In the genomic region with DNA sequence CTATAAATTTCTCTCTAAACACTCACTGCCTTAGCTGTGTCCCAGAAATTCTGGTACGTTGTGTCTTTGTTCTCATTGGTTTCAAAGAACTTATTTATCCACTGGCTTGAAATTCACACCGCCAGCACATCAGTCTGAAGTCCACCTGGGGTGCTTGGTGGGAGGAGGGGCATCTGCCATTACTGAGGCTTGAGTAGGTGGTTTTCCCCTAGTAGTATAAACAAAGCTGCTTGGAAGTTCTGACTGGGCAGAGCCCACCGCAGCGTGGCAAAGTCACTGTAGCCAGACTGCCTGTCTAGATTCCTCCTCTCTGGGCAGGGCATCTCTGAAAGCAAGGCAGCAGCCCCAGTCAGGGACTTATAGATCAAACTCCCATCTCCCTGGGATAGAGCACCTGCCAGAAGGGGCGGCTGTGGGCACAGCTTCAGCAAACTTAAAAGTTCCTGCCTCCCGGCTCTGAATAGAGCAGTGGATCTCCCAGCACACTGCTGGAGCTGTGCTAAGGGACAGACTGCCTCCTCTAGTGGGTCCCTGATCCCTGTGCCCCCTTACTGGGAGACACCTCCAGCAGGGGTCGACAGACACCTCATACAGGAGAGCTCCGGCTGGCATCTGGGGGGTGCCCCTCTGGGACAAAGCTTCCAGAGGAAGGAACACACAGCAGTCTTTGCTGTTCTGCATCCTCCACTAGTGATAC, we compare ENCODE assay signal across 1 cellular context.
TF ChIP-seq lines count a peak whose summit lies in the region.

No MANE protein-coding gene starts in this region.

TF ChIP-seq in HepG2, 621 proteins besides CTCF, POLR2A, EP300 and RAD21 (continues in another document):
- no peak for TF ChIP-seq ZBTB1 (CRISPR knock-in tag; IDR thresholded peaks at IDR 0.05; ENCODE audit: borderline replicate concordance)
- TF ChIP-seq FOXA1 (IDR thresholded peaks at IDR 0.05): no peak
- TF ChIP-seq FOXA1 (CRISPR knock-in tag; IDR thresholded peaks at IDR 0.05): no peak
- TF ChIP-seq NR3C1 (CRISPR knock-in tag; IDR thresholded peaks at IDR 0.05): no peak
- TF ChIP-seq, protein P1, sequence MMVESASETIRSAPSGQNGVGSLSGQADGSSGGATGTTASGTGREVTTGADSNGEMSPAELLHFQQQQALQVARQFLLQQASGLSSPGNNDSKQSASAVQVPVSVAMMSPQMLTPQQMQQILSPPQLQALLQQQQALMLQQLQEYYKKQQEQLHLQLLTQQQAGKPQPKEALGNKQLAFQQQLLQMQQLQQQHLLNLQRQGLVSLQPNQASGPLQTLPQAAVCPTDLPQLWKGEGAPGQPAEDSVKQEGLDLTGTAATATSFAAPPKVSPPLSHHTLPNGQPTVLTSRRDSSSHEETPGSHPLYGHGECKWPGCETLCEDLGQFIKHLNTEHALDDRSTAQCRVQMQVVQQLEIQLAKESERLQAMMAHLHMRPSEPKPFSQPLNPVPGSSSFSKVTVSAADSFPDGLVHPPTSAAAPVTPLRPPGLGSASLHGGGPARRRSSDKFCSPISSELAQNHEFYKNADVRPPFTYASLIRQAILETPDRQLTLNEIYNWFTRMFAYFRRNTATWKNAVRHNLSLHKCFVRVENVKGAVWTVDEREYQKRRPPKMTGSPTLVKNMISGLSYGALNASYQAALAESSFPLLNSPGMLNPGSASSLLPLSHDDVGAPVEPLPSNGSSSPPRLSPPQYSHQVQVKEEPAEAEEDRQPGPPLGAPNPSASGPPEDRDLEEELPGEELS (CRISPR knock-in tag; IDR thresholded peaks at IDR 0.05): peak; percentile 74
- no peak for TF ChIP-seq TSC22D2 (CRISPR knock-in tag; IDR thresholded peaks at IDR 0.05; ENCODE audit: borderline replicate concordance)
- TF ChIP-seq, protein P2, sequence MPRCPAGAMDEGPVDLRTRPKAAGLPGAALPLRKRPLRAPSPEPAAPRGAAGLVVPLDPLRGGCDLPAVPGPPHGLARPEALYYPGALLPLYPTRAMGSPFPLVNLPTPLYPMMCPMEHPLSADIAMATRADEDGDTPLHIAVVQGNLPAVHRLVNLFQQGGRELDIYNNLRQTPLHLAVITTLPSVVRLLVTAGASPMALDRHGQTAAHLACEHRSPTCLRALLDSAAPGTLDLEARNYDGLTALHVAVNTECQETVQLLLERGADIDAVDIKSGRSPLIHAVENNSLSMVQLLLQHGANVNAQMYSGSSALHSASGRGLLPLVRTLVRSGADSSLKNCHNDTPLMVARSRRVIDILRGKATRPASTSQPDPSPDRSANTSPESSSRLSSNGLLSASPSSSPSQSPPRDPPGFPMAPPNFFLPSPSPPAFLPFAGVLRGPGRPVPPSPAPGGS (CRISPR knock-in tag; IDR thresholded peaks at IDR 0.05): no peak
- no peak for TF ChIP-seq ZNF430 (CRISPR knock-in tag; IDR thresholded peaks at IDR 0.05)
- TF ChIP-seq STAG1 (CRISPR knock-in tag; IDR thresholded peaks at IDR 0.05): peak; percentile 60
- no peak for TF ChIP-seq YEATS2 (CRISPR knock-in tag; IDR thresholded peaks at IDR 0.05; ENCODE audit: borderline replicate concordance)
- TF ChIP-seq, protein P3, sequence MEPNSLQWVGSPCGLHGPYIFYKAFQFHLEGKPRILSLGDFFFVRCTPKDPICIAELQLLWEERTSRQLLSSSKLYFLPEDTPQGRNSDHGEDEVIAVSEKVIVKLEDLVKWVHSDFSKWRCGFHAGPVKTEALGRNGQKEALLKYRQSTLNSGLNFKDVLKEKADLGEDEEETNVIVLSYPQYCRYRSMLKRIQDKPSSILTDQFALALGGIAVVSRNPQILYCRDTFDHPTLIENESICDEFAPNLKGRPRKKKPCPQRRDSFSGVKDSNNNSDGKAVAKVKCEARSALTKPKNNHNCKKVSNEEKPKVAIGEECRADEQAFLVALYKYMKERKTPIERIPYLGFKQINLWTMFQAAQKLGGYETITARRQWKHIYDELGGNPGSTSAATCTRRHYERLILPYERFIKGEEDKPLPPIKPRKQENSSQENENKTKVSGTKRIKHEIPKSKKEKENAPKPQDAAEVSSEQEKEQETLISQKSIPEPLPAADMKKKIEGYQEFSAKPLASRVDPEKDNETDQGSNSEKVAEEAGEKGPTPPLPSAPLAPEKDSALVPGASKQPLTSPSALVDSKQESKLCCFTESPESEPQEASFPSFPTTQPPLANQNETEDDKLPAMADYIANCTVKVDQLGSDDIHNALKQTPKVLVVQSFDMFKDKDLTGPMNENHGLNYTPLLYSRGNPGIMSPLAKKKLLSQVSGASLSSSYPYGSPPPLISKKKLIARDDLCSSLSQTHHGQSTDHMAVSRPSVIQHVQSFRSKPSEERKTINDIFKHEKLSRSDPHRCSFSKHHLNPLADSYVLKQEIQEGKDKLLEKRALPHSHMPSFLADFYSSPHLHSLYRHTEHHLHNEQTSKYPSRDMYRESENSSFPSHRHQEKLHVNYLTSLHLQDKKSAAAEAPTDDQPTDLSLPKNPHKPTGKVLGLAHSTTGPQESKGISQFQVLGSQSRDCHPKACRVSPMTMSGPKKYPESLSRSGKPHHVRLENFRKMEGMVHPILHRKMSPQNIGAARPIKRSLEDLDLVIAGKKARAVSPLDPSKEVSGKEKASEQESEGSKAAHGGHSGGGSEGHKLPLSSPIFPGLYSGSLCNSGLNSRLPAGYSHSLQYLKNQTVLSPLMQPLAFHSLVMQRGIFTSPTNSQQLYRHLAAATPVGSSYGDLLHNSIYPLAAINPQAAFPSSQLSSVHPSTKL (CRISPR knock-in tag; IDR thresholded peaks at IDR 0.05): peak; percentile 64
- TF ChIP-seq, protein P4, sequence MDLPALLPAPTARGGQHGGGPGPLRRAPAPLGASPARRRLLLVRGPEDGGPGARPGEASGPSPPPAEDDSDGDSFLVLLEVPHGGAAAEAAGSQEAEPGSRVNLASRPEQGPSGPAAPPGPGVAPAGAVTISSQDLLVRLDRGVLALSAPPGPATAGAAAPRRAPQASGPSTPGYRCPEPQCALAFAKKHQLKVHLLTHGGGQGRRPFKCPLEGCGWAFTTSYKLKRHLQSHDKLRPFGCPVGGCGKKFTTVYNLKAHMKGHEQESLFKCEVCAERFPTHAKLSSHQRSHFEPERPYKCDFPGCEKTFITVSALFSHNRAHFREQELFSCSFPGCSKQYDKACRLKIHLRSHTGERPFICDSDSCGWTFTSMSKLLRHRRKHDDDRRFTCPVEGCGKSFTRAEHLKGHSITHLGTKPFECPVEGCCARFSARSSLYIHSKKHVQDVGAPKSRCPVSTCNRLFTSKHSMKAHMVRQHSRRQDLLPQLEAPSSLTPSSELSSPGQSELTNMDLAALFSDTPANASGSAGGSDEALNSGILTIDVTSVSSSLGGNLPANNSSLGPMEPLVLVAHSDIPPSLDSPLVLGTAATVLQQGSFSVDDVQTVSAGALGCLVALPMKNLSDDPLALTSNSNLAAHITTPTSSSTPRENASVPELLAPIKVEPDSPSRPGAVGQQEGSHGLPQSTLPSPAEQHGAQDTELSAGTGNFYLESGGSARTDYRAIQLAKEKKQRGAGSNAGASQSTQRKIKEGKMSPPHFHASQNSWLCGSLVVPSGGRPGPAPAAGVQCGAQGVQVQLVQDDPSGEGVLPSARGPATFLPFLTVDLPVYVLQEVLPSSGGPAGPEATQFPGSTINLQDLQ (CRISPR knock-in tag; IDR thresholded peaks at IDR 0.05): no peak
- TF ChIP-seq PAF1 (CRISPR knock-in tag; IDR thresholded peaks at IDR 0.05): no peak
- TF ChIP-seq, protein P5, sequence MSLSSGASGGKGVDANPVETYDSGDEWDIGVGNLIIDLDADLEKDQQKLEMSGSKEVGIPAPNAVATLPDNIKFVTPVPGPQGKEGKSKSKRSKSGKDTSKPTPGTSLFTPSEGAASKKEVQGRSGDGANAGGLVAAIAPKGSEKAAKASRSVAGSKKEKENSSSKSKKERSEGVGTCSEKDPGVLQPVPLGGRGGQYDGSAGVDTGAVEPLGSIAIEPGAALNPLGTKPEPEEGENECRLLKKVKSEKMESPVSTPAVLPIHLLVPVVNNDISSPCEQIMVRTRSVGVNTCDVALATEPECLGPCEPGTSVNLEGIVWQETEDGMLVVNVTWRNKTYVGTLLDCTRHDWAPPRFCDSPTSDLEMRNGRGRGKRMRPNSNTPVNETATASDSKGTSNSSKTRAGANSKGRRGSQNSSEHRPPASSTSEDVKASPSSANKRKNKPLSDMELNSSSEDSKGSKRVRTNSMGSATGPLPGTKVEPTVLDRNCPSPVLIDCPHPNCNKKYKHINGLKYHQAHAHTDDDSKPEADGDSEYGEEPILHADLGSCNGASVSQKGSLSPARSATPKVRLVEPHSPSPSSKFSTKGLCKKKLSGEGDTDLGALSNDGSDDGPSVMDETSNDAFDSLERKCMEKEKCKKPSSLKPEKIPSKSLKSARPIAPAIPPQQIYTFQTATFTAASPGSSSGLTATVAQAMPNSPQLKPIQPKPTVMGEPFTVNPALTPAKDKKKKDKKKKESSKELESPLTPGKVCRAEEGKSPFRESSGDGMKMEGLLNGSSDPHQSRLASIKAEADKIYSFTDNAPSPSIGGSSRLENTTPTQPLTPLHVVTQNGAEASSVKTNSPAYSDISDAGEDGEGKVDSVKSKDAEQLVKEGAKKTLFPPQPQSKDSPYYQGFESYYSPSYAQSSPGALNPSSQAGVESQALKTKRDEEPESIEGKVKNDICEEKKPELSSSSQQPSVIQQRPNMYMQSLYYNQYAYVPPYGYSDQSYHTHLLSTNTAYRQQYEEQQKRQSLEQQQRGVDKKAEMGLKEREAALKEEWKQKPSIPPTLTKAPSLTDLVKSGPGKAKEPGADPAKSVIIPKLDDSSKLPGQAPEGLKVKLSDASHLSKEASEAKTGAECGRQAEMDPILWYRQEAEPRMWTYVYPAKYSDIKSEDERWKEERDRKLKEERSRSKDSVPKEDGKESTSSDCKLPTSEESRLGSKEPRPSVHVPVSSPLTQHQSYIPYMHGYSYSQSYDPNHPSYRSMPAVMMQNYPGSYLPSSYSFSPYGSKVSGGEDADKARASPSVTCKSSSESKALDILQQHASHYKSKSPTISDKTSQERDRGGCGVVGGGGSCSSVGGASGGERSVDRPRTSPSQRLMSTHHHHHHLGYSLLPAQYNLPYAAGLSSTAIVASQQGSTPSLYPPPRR (CRISPR knock-in tag; IDR thresholded peaks at IDR 0.05; ENCODE audit: borderline replicate concordance): no peak
- TF ChIP-seq CSRNP1 (CRISPR knock-in tag; IDR thresholded peaks at IDR 0.05): no peak
- TF ChIP-seq, protein P6, sequence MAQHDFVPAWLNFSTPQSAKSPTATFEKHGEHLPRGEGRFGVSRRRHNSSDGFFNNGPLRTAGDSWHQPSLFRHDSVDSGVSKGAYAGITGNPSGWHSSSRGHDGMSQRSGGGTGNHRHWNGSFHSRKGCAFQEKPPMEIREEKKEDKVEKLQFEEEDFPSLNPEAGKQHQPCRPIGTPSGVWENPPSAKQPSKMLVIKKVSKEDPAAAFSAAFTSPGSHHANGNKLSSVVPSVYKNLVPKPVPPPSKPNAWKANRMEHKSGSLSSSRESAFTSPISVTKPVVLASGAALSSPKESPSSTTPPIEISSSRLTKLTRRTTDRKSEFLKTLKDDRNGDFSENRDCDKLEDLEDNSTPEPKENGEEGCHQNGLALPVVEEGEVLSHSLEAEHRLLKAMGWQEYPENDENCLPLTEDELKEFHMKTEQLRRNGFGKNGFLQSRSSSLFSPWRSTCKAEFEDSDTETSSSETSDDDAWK (CRISPR knock-in tag; IDR thresholded peaks at IDR 0.05): no peak
- no peak for TF ChIP-seq MXD1 (CRISPR knock-in tag; IDR thresholded peaks at IDR 0.05)
- TF ChIP-seq ZNF264 (CRISPR knock-in tag; IDR thresholded peaks at IDR 0.05): 0 out of 2 replicates have a peak, but pooled peaks have one; percentile 23
- TF ChIP-seq, protein P7, sequence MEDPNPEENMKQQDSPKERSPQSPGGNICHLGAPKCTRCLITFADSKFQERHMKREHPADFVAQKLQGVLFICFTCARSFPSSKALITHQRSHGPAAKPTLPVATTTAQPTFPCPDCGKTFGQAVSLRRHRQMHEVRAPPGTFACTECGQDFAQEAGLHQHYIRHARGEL (CRISPR knock-in tag; IDR thresholded peaks at IDR 0.05): peak; percentile 98
- no peak for TF ChIP-seq ZFAT (CRISPR knock-in tag; conservative IDR thresholded peaks at IDR 0.05)
- TF ChIP-seq, protein P8, sequence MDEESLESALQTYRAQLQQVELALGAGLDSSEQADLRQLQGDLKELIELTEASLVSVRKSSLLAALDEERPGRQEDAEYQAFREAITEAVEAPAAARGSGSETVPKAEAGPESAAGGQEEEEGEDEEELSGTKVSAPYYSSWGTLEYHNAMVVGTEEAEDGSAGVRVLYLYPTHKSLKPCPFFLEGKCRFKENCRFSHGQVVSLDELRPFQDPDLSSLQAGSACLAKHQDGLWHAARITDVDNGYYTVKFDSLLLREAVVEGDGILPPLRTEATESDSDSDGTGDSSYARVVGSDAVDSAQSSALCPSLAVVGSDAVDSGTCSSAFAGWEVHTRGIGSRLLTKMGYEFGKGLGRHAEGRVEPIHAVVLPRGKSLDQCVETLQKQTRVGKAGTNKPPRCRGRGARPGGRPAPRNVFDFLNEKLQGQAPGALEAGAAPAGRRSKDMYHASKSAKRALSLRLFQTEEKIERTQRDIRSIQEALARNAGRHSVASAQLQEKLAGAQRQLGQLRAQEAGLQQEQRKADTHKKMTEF (CRISPR knock-in tag; IDR thresholded peaks at IDR 0.05): peak; percentile 56
- no peak for TF ChIP-seq ZNF777 (CRISPR knock-in tag; IDR thresholded peaks at IDR 0.05)
- TF ChIP-seq ZFP1 (CRISPR knock-in tag; IDR thresholded peaks at IDR 0.05): no peak
- TF ChIP-seq ZBTB21 (CRISPR knock-in tag; IDR thresholded peaks at IDR 0.05): no peak
- 0 out of 2 replicates have a peak, but pooled peaks have one; percentile 14 for TF ChIP-seq KDM1A (CRISPR knock-in tag; IDR thresholded peaks at IDR 0.05)
- no peak for TF ChIP-seq CBFB (CRISPR knock-in tag; IDR thresholded peaks at IDR 0.05)
- TF ChIP-seq FOXM1 (CRISPR knock-in tag; IDR thresholded peaks at IDR 0.05): no peak
- no peak for TF ChIP-seq ZKSCAN8 (CRISPR knock-in tag; IDR thresholded peaks at IDR 0.05; ENCODE audit: borderline replicate concordance)
